In the genomic region with DNA sequence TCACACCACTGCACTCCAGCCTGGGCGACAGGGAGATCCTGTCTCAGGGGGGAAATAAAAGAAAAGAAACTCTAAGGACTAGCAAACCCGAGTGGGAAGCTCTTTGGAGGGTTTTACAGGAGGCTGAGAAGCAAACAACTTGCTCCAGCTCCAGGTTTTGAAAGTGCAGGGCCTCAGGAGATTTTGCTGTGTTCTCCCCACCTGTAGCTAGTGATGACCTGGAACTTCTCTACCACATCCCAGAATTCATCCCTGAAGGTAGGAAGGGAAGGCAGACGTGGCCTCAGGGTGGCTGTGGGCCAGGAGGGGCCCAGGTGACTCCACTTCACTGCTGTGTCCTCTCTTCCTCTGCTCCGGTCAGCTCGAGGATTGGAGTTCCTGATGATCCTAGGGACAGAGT, we compare ENCODE assay signal across 3 cellular contexts. TPM values are rescaled to one million over a fixed set of nuclear protein-coding genes. Genes with fewer than 3 reads are reported as not detected.
"Had no signal": no experiment of that assay in that cellular context is flagged by ENCODE, and none has a peak within 500 bp of the region (broad histone marks: within the 10 kb centered on the region; RNA-seq: fewer than 3 reads in every experiment).

No MANE protein-coding gene starts in this region.

- ATAC-seq: GM12878 had no signal

- H3K4me3 ChIP-seq: GM12878 had no signal

- DNase-seq: GDM1, GF-D8 had no signal

RNA-seq across cellular contexts. Expression of gene GGN, which starts 29.8 kb away (rescaled TPM):
- total RNA-seq: GM12878 had no signal
- polyA plus RNA-seq: GM12878 had no signal
